15 cellular contexts compared by ENCODE assay signal in the genomic region with DNA sequence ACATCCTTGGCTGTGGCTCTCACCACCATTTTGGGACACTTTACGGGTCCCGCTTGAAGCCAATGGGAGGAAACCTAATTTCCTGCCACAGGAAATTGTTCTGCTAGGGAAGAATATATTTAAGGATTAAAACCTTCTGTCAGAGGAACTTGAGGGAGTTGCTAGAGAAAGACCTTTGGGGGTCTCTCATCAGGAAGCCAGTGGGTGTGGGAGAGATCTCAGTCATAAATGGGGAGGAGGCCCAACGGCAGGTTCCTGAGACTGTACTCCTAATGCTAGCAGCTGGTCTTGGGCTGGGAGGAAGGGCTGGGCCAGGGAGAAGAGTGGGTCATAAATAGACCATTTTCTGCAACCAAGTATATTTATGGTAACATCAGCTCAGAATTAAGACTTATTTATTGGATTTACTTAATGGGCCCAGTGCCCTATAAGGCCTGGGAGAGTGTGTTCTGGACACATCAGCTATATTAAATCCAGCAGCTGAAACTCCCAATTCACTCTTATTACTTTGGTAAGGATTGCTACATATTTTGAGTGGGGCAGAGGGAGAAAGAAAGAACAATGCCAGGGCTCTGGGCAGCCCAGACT.
DNase-seq lines count a peak whose midpoint lies in the region; ATAC-seq and TF ChIP-seq lines count a peak whose summit lies in the region.
"Had no signal": no experiment of that assay in that cellular context is flagged by ENCODE, and none has a peak within 500 bp of the region (broad histone marks: within the 10 kb centered on the region; RNA-seq: fewer than 3 reads in every experiment).

No MANE protein-coding gene starts in this region.

- H3K36me3 ChIP-seq in subcutaneous abdominal adipose tissue (ENCODE audit: control insufficient read depth in 5 of 5, insufficient read depth in 5 of 5, low read length in 5 of 5): peaks cover 0 to 6% (median 0%) of the 10 kb centered on the region in 5 donors
- H3K36me3 ChIP-seq: thoracic aorta had no signal

- H3K27me3 ChIP-seq in subcutaneous abdominal adipose tissue (ENCODE audit: control insufficient read depth in 5 of 5, insufficient read depth in 4 of 5, low read length in 5 of 5): no peaks in the 10 kb centered on the region

- no peak overlapping the region for H3K9ac ChIP-seq in subcutaneous abdominal adipose tissue (ENCODE audit: low read length in 5 of 5)

- TF ChIP-seq CTCF in brain (conservative IDR thresholded peaks at IDR 0.05): no peak

- H3K36me3 Mint-ChIP-seq in activated CD4-positive, alpha-beta T cell treated with anti-CD3 and anti-CD28 coated beads, Interleukin-2, amount 10 ng/mL, durations not matched to agents 7 days and 5 days (ENCODE audit: low read depth): peaks cover 51% of the 10 kb centered on the region
- H3K36me3 Mint-ChIP-seq in brain: peaks cover 14% of the 10 kb centered on the region
- H3K36me3 Mint-ChIP-seq in memory B cell: peaks cover 17% of the 10 kb centered on the region

- peak overlapping the region in 1 of 5 donors; percentile 6 for H3K4me3 ChIP-seq in subcutaneous abdominal adipose tissue (ENCODE audit: low read depth in 1 of 5, low read length in 5 of 5)
- H3K4me3 ChIP-seq: thoracic aorta had no signal

- H3K27ac Mint-ChIP-seq in activated CD4-positive, alpha-beta T cell treated with anti-CD3 and anti-CD28 coated beads, Interleukin-2, amount 10 ng/mL, durations not matched to agents 7 days and 5 days: peak overlapping the region; percentile 10
- H3K27ac Mint-ChIP-seq in brain (peak overlapping the region in 3 of 5 experiments; percentile 1 to 65 (median 56)), memory B cell (peak overlapping the region; percentile 13)

- POLR2A ChIA-PET in activated CD4-positive, alpha-beta T cell treated with anti-CD3 and anti-CD28 coated beads, Interleukin-2, amount 10 ng/mL, durations not matched to agents 7 days and 5 days (lab: Charles Lee): no interaction called here

- peak overlapping the region; percentile 60 for H3K27ac ChIP-seq in subcutaneous abdominal adipose tissue (ENCODE audit: low read depth, low read length)

- H3K4me1 ChIP-seq in subcutaneous abdominal adipose tissue (ENCODE audit: control insufficient read depth in 5 of 5, insufficient read depth in 5 of 5, low read length in 5 of 5): peaks cover 11 to 39% (median 31%) of the 10 kb centered on the region in 5 donors

- no peak for ATAC-seq in memory B cell (ENCODE audit: low read depth)
- ATAC-seq in esophagus mucosa: no peak
- no peak for ATAC-seq in HG03025 (IDR thresholded peaks at IDR 0.05; ENCODE audit: low FRiP score, unreplicated experiment)
- ATAC-seq in GM21515 (IDR thresholded peaks at IDR 0.05; ENCODE audit: unreplicated experiment): no peak

- H3K9me3 Mint-ChIP-seq in activated CD4-positive, alpha-beta T cell treated with anti-CD3 and anti-CD28 coated beads, Interleukin-2, amount 10 ng/mL, durations not matched to agents 7 days and 5 days: peaks cover 4% of the 10 kb centered on the region
- H3K9me3 Mint-ChIP-seq in brain: peaks cover 0 to 6% (median 0%) of the 10 kb centered on the region in 5 experiments
- H3K9me3 Mint-ChIP-seq in memory B cell: no peaks in the 10 kb centered on the region

- peaks cover 59% of the 10 kb centered on the region for H3K4me1 Mint-ChIP-seq in activated CD4-positive, alpha-beta T cell treated with anti-CD3 and anti-CD28 coated beads, Interleukin-2, amount 10 ng/mL, durations not matched to agents 7 days and 5 days
- H3K4me1 Mint-ChIP-seq in brain (peaks cover 25% of the 10 kb centered on the region), memory B cell (peaks cover 41% of the 10 kb centered on the region)

- no peaks in the 10 kb centered on the region for H3K9me3 ChIP-seq in subcutaneous abdominal adipose tissue (ENCODE audit: control insufficient read depth in 5 of 5, low read length in 5 of 5)
- H3K9me3 ChIP-seq: thoracic aorta had no signal

- H3K4me3 Mint-ChIP-seq in activated CD4-positive, alpha-beta T cell treated with anti-CD3 and anti-CD28 coated beads, Interleukin-2, amount 10 ng/mL, durations not matched to agents 7 days and 5 days: no peak overlapping the region
- H3K4me3 Mint-ChIP-seq in brain (no peak overlapping the region), memory B cell (no peak overlapping the region)
- H3K4me3 Mint-ChIP-seq: H9, neural crest cell had no signal

- H3K27me3 Mint-ChIP-seq in activated CD4-positive, alpha-beta T cell treated with anti-CD3 and anti-CD28 coated beads, Interleukin-2, amount 10 ng/mL, durations not matched to agents 7 days and 5 days: no peaks in the 10 kb centered on the region
- H3K27me3 Mint-ChIP-seq in brain (no peaks in the 10 kb centered on the region), memory B cell (no peaks in the 10 kb centered on the region)

- no peak for DNase-seq in activated CD4-positive, alpha-beta T cell treated with anti-CD3 and anti-CD28 coated beads, Interleukin-2, amount 10 ng/mL, durations not matched to agents 7 days and 5 days
- DNase-seq in activated CD4-positive, alpha-beta T cell treated with anti-CD3 and anti-CD28 coated beads, Interleukin-2, amount 50 U/mL, for 4 hours: no peak
- DNase-seq in memory B cell (ENCODE audit: low spot score in 2 of 2): no peak
- DNase-seq: activated effector memory CD4-positive, alpha-beta T cell treated with Interleukin-2 at 50 U/mL for 16 hours; effector CD4-positive, alpha-beta T cell; H9; small intestine; SW 1271 had no signal

- CTCF ChIA-PET in activated CD4-positive, alpha-beta T cell treated with anti-CD3 and anti-CD28 coated beads, Interleukin-2, amount 10 ng/mL, durations not matched to agents 7 days and 5 days (lab: Charles Lee): no interaction called here
